Comparison of ENCODE assay signal across 32 cellular contexts in the genomic region with DNA sequence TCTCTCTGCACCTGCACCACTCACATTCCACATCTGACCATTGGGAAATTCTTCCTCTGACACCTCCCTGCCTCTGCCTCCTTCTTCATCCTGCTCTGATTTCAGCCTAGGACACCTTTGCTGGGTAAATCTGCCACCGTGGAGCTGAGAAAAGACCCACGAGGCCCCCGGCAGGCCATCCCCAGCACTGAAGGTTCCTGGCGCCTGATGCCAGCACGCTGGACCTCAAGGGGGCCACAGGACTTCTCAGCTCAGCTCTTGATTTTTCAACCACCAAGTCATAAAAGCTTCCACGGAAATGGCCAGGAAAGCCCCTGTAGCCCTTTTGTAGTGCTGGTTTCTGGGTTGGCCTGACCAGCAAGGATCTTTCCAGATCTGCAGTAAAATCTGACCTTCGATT.
A peak's percentile ranks its signal among the peaks of the same experiment; 100 is the strongest.
DNase-seq lines count a peak whose midpoint lies in the region; ATAC-seq, FAIRE-seq and TF ChIP-seq lines count a peak whose summit lies in the region.
"Had no signal": no experiment of that assay in that cellular context is flagged by ENCODE, and none has a peak within 500 bp of the region (broad histone marks: within the 10 kb centered on the region; RNA-seq: fewer than 3 reads in every experiment).

No MANE protein-coding gene starts in this region.

- H3K23ac ChIP-seq in H1 (ENCODE audit: insufficient read length) (no peak overlapping the region), mesendoderm (ENCODE audit: low read length) (no peak overlapping the region)

- TF ChIP-seq POLR2A in H1 (IDR thresholded peaks at IDR 0.05; ENCODE audit: control extremely low read depth in 1 of 2, low read depth in 2 of 2, low read length in 2 of 2) (no peak), tibial nerve (IDR thresholded peaks at IDR 0.05) (no peak)

- H4K5ac ChIP-seq in H1 (ENCODE audit: insufficient read length, low read depth, low read length) (no peak overlapping the region), mesendoderm (ENCODE audit: low read length) (no peak overlapping the region)

- H3K9me3 ChIP-seq in cardiac muscle cell (ENCODE audit: low read depth) (no peaks in the 10 kb centered on the region), left ventricle myocardium inferior (replicated peaks) (peaks cover 6% of the 10 kb centered on the region), H1 (ENCODE audit: insufficient read depth in 2 of 2, low read depth in 1 of 2, low read length in 1 of 2) (no peaks in the 10 kb centered on the region), tibial nerve (no peaks in the 10 kb centered on the region)
- H3K9me3 ChIP-seq: ascending aorta, uterus had no signal

- H3K36me3 ChIP-seq in cardiac muscle cell: no peaks in the 10 kb centered on the region
- no peaks in the 10 kb centered on the region for H3K36me3 ChIP-seq in left ventricle myocardium inferior
- H3K36me3 ChIP-seq in H1 (ENCODE audit: control insufficient read depth in 2 of 4, insufficient read depth in 4 of 4, low read length in 3 of 4): no peaks in the 10 kb centered on the region
- H3K36me3 ChIP-seq in mesendoderm (ENCODE audit: control insufficient read depth, insufficient read depth, low read length): no peaks in the 10 kb centered on the region
- H3K36me3 ChIP-seq in tibial nerve: no peaks in the 10 kb centered on the region
- H3K36me3 ChIP-seq: ascending aorta, uterus had no signal

- peaks cover 6% of the 10 kb centered on the region for H3K4me1 ChIP-seq in cardiac muscle cell (ENCODE audit: low read depth)
- H3K4me1 ChIP-seq in left ventricle myocardium inferior: no peaks in the 10 kb centered on the region
- H3K4me1 ChIP-seq in H1 (replicated peaks in 1 of 4; ENCODE audit: control insufficient read depth in 3 of 4, insufficient read depth in 4 of 4, low read length in 3 of 4): peaks cover 0 to 2% (median 0%) of the 10 kb centered on the region in 4 experiments; a peak in 2 of 7 replicates
- H3K4me1 ChIP-seq in mesendoderm (ENCODE audit: control insufficient read depth, low read depth, low read length): no peaks in the 10 kb centered on the region
- peaks cover 0 to 33% (median 16%) of the 10 kb centered on the region in 4 donors for H3K4me1 ChIP-seq in tibial nerve
- H3K4me1 ChIP-seq: ascending aorta, parathyroid adenoma, uterus had no signal

- intact Hi-C loops in left ventricle myocardium inferior (cut with micrococcal nuclease): no loop called here

- H3K4ac ChIP-seq in H1 (replicated peaks; ENCODE audit: insufficient read length, low read depth, low read length) (no peak overlapping the region), mesendoderm (ENCODE audit: low read depth, low read length) (no peak overlapping the region)

- H3K4me3 ChIP-seq in cardiac muscle cell (no peak overlapping the region), left ventricle myocardium inferior (no peak overlapping the region), H1 (ENCODE audit: extremely low read depth in 1 of 4, insufficient read depth in 2 of 4, low read depth in 3 of 4, low read length in 4 of 4) (no peak overlapping the region), mesendoderm (ENCODE audit: low read length) (no peak overlapping the region), tibial nerve (no peak overlapping the region)
- H3K4me3 ChIP-seq: ascending aorta, GM12878, lung, uterus had no signal

- H2BK5ac ChIP-seq in H1 (ENCODE audit: low read depth, low read length): no peak overlapping the region
- H2BK5ac ChIP-seq in mesendoderm (ENCODE audit: low read length): no peak overlapping the region

- H3K23me2 ChIP-seq in H1 (ENCODE audit: low read depth, low read length): no peaks in the 10 kb centered on the region

- H3K9ac ChIP-seq in H1 (replicated peaks in 1 of 4; ENCODE audit: extremely low read depth in 1 of 4, low read depth in 3 of 4, low read length in 3 of 4) (no peak overlapping the region), mesendoderm (ENCODE audit: low read length) (no peak overlapping the region)
- H3K9ac ChIP-seq: parathyroid adenoma had no signal

- TF ChIP-seq CTCF in cardiac muscle cell (IDR thresholded peaks at IDR 0.05; ENCODE audit: low read depth, low read length): no peak
- TF ChIP-seq CTCF in left ventricle myocardium inferior (IDR thresholded peaks at IDR 0.05; ENCODE audit: borderline replicate concordance): no peak
- TF ChIP-seq CTCF in H1 (IDR thresholded peaks at IDR 0.05; ENCODE audit: control extremely low read depth in 1 of 3, insufficient read depth in 1 of 3, low read depth in 1 of 3, low read length in 3 of 3): peak; percentile 37 to 59 (median 40)
- no peak for TF ChIP-seq CTCF in tibial nerve (IDR thresholded peaks at IDR 0.05)

- CTCF ChIA-PET in H1 (lab: Charles Lee; ENCODE audit: partially characterized antibody): interaction anchor here (0.6 to 3.6 kb wide), 21 partner anchors 8 to 1522 kb away, joined by 3 to 16 read pairs (median 4); partner anchors contain the start of gene SPO11

- H2BK15ac ChIP-seq in H1 (ENCODE audit: low read length): no peak overlapping the region
- H2BK15ac ChIP-seq in mesendoderm (replicated peaks; ENCODE audit: low read depth): no peak overlapping the region

- no peak for ATAC-seq in HG03045 (IDR thresholded peaks at IDR 0.05; ENCODE audit: unreplicated experiment)
- no peak for ATAC-seq in HG02981 (IDR thresholded peaks at IDR 0.05; ENCODE audit: unreplicated experiment)
- ATAC-seq: activated CD4-positive, CD25-positive, alpha-beta regulatory T cell treated with anti-CD3 and anti-CD28 coated beads, Interleukin-2, amount 50 U/mL, for 24 hours; effector memory CD8-positive, alpha-beta T cell; GM12878 had no signal

- no peak overlapping the region for H3K18ac ChIP-seq in H1 (ENCODE audit: extremely low read depth, low read length)
- no peak overlapping the region for H3K18ac ChIP-seq in mesendoderm (ENCODE audit: low read length)

- no peaks in the 10 kb centered on the region for H3K79me2 ChIP-seq in H1 (ENCODE audit: control insufficient read depth in 1 of 2, insufficient read depth in 2 of 2, low read length in 2 of 2)
- no peaks in the 10 kb centered on the region for H3K79me2 ChIP-seq in mesendoderm (ENCODE audit: control insufficient read depth, insufficient read depth, low read length)
- H3K79me2 ChIP-seq: parathyroid adenoma had no signal

- no peak overlapping the region for H4K91ac ChIP-seq in H1 (replicated peaks; ENCODE audit: insufficient read length, low read length)

- WGBS in H1 (ENCODE audit: extremely low coverage in 1 of 2, insufficient coverage in 1 of 2, insufficient read length in 1 of 2, insufficient replicate concordance in 2 of 2, low coverage in 1 of 2, low lambda C conversion rate in 2 of 2, missing lambda C conversion rate in 1 of 2), 2 experiments: 72% methylated on average over 7 of the region's 7 CpGs; no CpG with 5 or more reads in 1 of the 2 experiments
- no CpG with 5 or more reads among the region's 7 CpGs for WGBS in mesendoderm (ENCODE audit: extremely low coverage, insufficient coverage, low lambda C conversion rate)
- 20 to 31% methylated on average over 7 of the region's 7 CpGs for WGBS in tibial nerve, 2 donors

- no peak overlapping the region for H3K4me2 ChIP-seq in H1 (ENCODE audit: insufficient read depth in 1 of 2, low read depth in 2 of 2, low read length in 2 of 2)
- no peak overlapping the region for H3K4me2 ChIP-seq in mesendoderm (ENCODE audit: low read length)

- peak overlapping the region; percentile 74; the same call in 1 of the 2 replicates for H2AFZ ChIP-seq in H1 (ENCODE audit: low read length)
- H2AFZ ChIP-seq: parathyroid adenoma had no signal

- DNase-seq in cardiac muscle cell (ENCODE audit: low read depth in 1 of 2, low spot score in 1 of 2) (no peak), left ventricle myocardium inferior (no peak), H1 (ENCODE audit: low read depth in 1 of 2, low spot score in 2 of 2) (peak in 1 of 2 experiments; percentile 54), mesendoderm (peak; percentile 25), tibial nerve (ENCODE audit: low spot score in 2 of 2) (no peak), SKM-1 (lab: John Stamatoyannopoulos, UW; ENCODE audit: unreplicated experiment) (no peak)
- DNase-seq: 8988T; activated CD4-positive, alpha-beta T cell treated with anti-CD3 and anti-CD28 coated beads, Interleukin-2, amount 50 U/mL, for 4 hours; activated gamma-delta T cell treated with Interleukin-2 at 50 U/mL for 16 hours; activated naive CD8-positive, alpha-beta T cell treated with anti-CD3 and anti-CD28 coated beads, Interleukin-2, amount 10 ng/mL, durations not matched to agents 7 days and 5 days; activated T-cell treated with anti-CD3 and anti-CD28 coated beads, Interleukin-2, amount 50 U/mL, for 48 hours; CD4-positive, alpha-beta T cell; cortex of kidney; effector memory CD8-positive, alpha-beta T cell; erythroblast; glutamatergic neuron; HCEC 1CT; NCI-H146; NCI-H446; NCI-H82; stimulated activated CD4-positive, alpha-beta T cell treated with anti-CD3 and anti-CD28 coated beads, Interleukin-1b, Interleukin-23, amount 100 ng/mL, for 48 hours; stimulated activated naive CD4-positive, alpha-beta T cell treated with Interleukin-2 at 50 U/mL for 16 hours; uterus had no signal

- H3K56ac ChIP-seq in H1 (replicated peaks; ENCODE audit: insufficient read length, low read depth, low read length) (no peak overlapping the region), mesendoderm (ENCODE audit: low read length) (no peak overlapping the region)

- no peak overlapping the region for H2BK12ac ChIP-seq in H1 (ENCODE audit: low read depth, low read length)

- TF ChIP-seq RAD21 in H1 (IDR thresholded peaks at IDR 0.05 in 1 of 2, conservative IDR thresholded peaks at IDR 0.05 in 1 of 2; ENCODE audit: low read depth in 2 of 2, low read length in 2 of 2): peak; percentile 31 to 39; a peak in 3 of 4 replicates

- H3K27me3 ChIP-seq in cardiac muscle cell (no peaks in the 10 kb centered on the region), left ventricle myocardium inferior (ENCODE audit: low read depth) (peaks cover 12% of the 10 kb centered on the region), H1 (replicated peaks in 1 of 4; ENCODE audit: control insufficient read depth in 3 of 4, extremely low read depth in 1 of 4, insufficient read depth in 3 of 4, low read length in 3 of 4) (no peaks in the 10 kb centered on the region), mesendoderm (ENCODE audit: insufficient read depth, low read length, poor library complexity) (no peaks in the 10 kb centered on the region), tibial nerve (no peaks in the 10 kb centered on the region)
- H3K27me3 ChIP-seq: ascending aorta, uterus had no signal

- no peaks in the 10 kb centered on the region for H4K20me1 ChIP-seq in H1 (replicated peaks in 1 of 2; ENCODE audit: control insufficient read depth in 1 of 2, insufficient read depth in 2 of 2, low read length in 2 of 2)

- H2BK120ac ChIP-seq in H1 (replicated peaks; ENCODE audit: low read depth, low read length): no peak overlapping the region
- H2BK120ac ChIP-seq in mesendoderm (ENCODE audit: low read depth, low read length): no peak overlapping the region

- H2BK20ac ChIP-seq in H1 (ENCODE audit: low read length): no peak overlapping the region

- H3K79me1 ChIP-seq in H1 (ENCODE audit: low read depth, low read length) (no peaks in the 10 kb centered on the region), mesendoderm (ENCODE audit: low read length) (no peaks in the 10 kb centered on the region)

- no peak overlapping the region for H3K14ac ChIP-seq in H1 (ENCODE audit: insufficient read length)

- POLR2A ChIA-PET in H1 (lab: Charles Lee; ENCODE audit: partially characterized antibody): interaction anchor here (0.6 to 0.8 kb wide), 2 partner anchors 14 to 17 kb away, joined by 3 read pairs; no protein-coding TSS in a partner anchor

- peak overlapping the region; percentile 60 for H3K27ac ChIP-seq in cardiac muscle cell
- H3K27ac ChIP-seq in left ventricle myocardium inferior (replicated peaks): no peak overlapping the region
- H3K27ac ChIP-seq in H1 (ENCODE audit: low read depth, low read length): no peak overlapping the region
- no peak overlapping the region for H3K27ac ChIP-seq in mesendoderm (ENCODE audit: low read depth, low read length)
- H3K27ac ChIP-seq in tibial nerve: peak overlapping the region; percentile 60 to 87 (median 73)
- H3K27ac ChIP-seq: ascending aorta, parathyroid adenoma, uterus had no signal

- FAIRE-seq in H1 (lab: Jason Lieb, UNC): no peak
- FAIRE-seq: GM12878, keratinocyte, TTC549 had no signal

- H2AK5ac ChIP-seq in H1 (ENCODE audit: low read depth, low read length) (no peak overlapping the region), mesendoderm (ENCODE audit: low read length) (no peak overlapping the region)

- no peak for TF ChIP-seq EP300 in H1 (IDR thresholded peaks at IDR 0.05; ENCODE audit: borderline replicate concordance in 1 of 2, low read depth in 2 of 2, low read length in 2 of 2)
- no peak for TF ChIP-seq EP300 in tibial nerve (IDR thresholded peaks at IDR 0.05)

- H4K8ac ChIP-seq in H1 (ENCODE audit: extremely low read depth, insufficient read depth, low read length) (no peak overlapping the region), mesendoderm (ENCODE audit: low read depth, low read length) (no peak overlapping the region)

Comparison
In these comparisons a context has a peak if more than half of its experiments do, and no peak if none do; other contexts are left out.
1. H3K27ac ChIP-seq: peak in cardiac muscle cell (single experiment) and tibial nerve (4 of 4); none in left ventricle myocardium inferior (single experiment), H1 (single experiment) and mesendoderm (single experiment).
2. CTCF ChIP-seq: peak in H1 (3 of 3); none in cardiac muscle cell (single experiment), left ventricle myocardium inferior (single experiment) and tibial nerve (0 of 5).